8 cellular contexts compared by ENCODE assay signal in genomic region chr12:50057000-50057841, GRCh38. TPM values are rescaled to one million over a fixed set of nuclear protein-coding genes. Genes with fewer than 3 reads are reported as not detected.
DNase-seq lines count a peak whose midpoint lies in the region; ATAC-seq and TF ChIP-seq lines count a peak whose summit lies in the region.

Gene ASIC1 (plus strand): TSS chr12:50057596. CDS start chr12:50058767, 1,171 bp downstream.

- peak within 1 kb of the TSS; percentile 91 for H3K4me2 ChIP-seq in osteoblast (ENCODE audit: insufficient read depth, low read length)

- peak; percentile 66 for DNase-seq in HT-29 (ENCODE audit: low spot score)
- peak in 2 of 3 donors; percentile 73 to 75 for DNase-seq in Peyer's patch
- DNase-seq in activated naive CD8-positive, alpha-beta T cell treated with anti-CD3 and anti-CD28 coated beads, Interleukin-2, amount 50 U/mL, for 24 hours = peak; percentile 61
- peak; percentile 86 for DNase-seq in Right ventricle myocardium superior
- peak; percentile 98 for DNase-seq in osteoblast (ENCODE audit: insufficient read length, low spot score, missing footprints)
- peak; percentile 54 to 94 for DNase-seq in upper lobe of left lung

- H3K36me3 Mint-ChIP-seq in activated naive CD8-positive, alpha-beta T cell treated with anti-CD3 and anti-CD28 coated beads, Interleukin-2, amount 50 U/mL, for 24 hours (ENCODE audit: low read depth) = no peaks in the 10 kb centered on the region

- peak within 1 kb of the TSS; percentile 82 for H3K27ac Mint-ChIP-seq in activated naive CD8-positive, alpha-beta T cell treated with anti-CD3 and anti-CD28 coated beads, Interleukin-2, amount 50 U/mL, for 24 hours

- intact Hi-C loops in Right ventricle myocardium superior (cut with DNase I) = loop anchor here (2.0 kb wide), 1 partner anchor 90 kb away; no protein-coding TSS in a partner anchor

- H3K27ac ChIP-seq in C4-2B (peak within 1 kb of the TSS; percentile 71), Peyer's patch (peak within 1 kb of the TSS in 1 of 4 donors; percentile 65), osteoblast (ENCODE audit: low read depth, low read length) (no peak within 1 kb of the TSS), upper lobe of left lung (peak within 1 kb of the TSS in 1 of 4 donors; percentile 44)

- H3K9me3 ChIP-seq in Peyer's patch (no peaks in the 10 kb centered on the region), osteoblast (ENCODE audit: low read depth, low read length) (no peaks in the 10 kb centered on the region), upper lobe of left lung (no peaks in the 10 kb centered on the region)

- 1 to 2% methylated on average over 11 to 41 of the region's 88 CpGs for WGBS in upper lobe of left lung, 2 donors

- peak within 1 kb of the TSS; percentile 79 for H2AFZ ChIP-seq in osteoblast (ENCODE audit: low read length)

- no peak for TF ChIP-seq POLR2A in Peyer's patch (IDR thresholded peaks at IDR 0.05)
- no peak for TF ChIP-seq POLR2A in upper lobe of left lung (IDR thresholded peaks at IDR 0.05)

- ATAC-seq in activated naive CD8-positive, alpha-beta T cell treated with anti-CD3 and anti-CD28 coated beads, Interleukin-2, amount 50 U/mL, for 24 hours = peak; percentile 30
- ATAC-seq in Right ventricle myocardium superior (ENCODE audit: poor library complexity) (peak; percentile 85), upper lobe of left lung (ENCODE audit: low FRiP score in 2 of 2) (peak in 1 of 2 donors; percentile 88), GM19035 (IDR thresholded peaks at IDR 0.05; ENCODE audit: unreplicated experiment) (no peak)

- TF ChIP-seq EP300 in upper lobe of left lung (IDR thresholded peaks at IDR 0.05) = no peak

- H3K36me3 ChIP-seq in Peyer's patch (no peaks in the 10 kb centered on the region), osteoblast (ENCODE audit: insufficient read depth, low read length) (no peaks in the 10 kb centered on the region), upper lobe of left lung (no peaks in the 10 kb centered on the region)

- H3K27me3 Mint-ChIP-seq in activated naive CD8-positive, alpha-beta T cell treated with anti-CD3 and anti-CD28 coated beads, Interleukin-2, amount 50 U/mL, for 24 hours = peaks cover 29% of the 10 kb centered on the region

- H3K9me3 Mint-ChIP-seq in activated naive CD8-positive, alpha-beta T cell treated with anti-CD3 and anti-CD28 coated beads, Interleukin-2, amount 50 U/mL, for 24 hours = no peaks in the 10 kb centered on the region

- H3K79me2 ChIP-seq in osteoblast (ENCODE audit: insufficient read depth, low read length) = no peaks in the 10 kb centered on the region

- peak within 1 kb of the TSS; percentile 45 to 83 (median 69) for H3K4me3 ChIP-seq in Peyer's patch
- peak within 1 kb of the TSS; percentile 71 for H3K4me3 ChIP-seq in osteoblast (ENCODE audit: insufficient read depth, low read length)
- H3K4me3 ChIP-seq in upper lobe of left lung = peak within 1 kb of the TSS; percentile 43 to 75 (median 60)

- peaks cover 37% of the 10 kb centered on the region for H3K4me1 Mint-ChIP-seq in activated naive CD8-positive, alpha-beta T cell treated with anti-CD3 and anti-CD28 coated beads, Interleukin-2, amount 50 U/mL, for 24 hours

- H3K4me3 Mint-ChIP-seq in activated naive CD8-positive, alpha-beta T cell treated with anti-CD3 and anti-CD28 coated beads, Interleukin-2, amount 50 U/mL, for 24 hours = peak within 1 kb of the TSS; percentile 82

- peaks cover 0 to 25% (median 6%) of the 10 kb centered on the region in 4 donors for H3K4me1 ChIP-seq in Peyer's patch
- H3K4me1 ChIP-seq in osteoblast (ENCODE audit: insufficient read depth, low read length) = peaks cover 6% of the 10 kb centered on the region
- peaks cover 20 to 30% (median 23%) of the 10 kb centered on the region in 4 donors for H3K4me1 ChIP-seq in upper lobe of left lung

- no peak; the same call in 1 of the 2 replicates for TF ChIP-seq CTCF in C4-2B (conservative IDR thresholded peaks at IDR 0.05)
- peak in 2 of 6 experiments; percentile 10 to 15 for TF ChIP-seq CTCF in Peyer's patch (IDR thresholded peaks at IDR 0.05)
- TF ChIP-seq CTCF in osteoblast (IDR thresholded peaks at IDR 0.05; ENCODE audit: extremely low read depth, low read depth, low read length) = no peak
- TF ChIP-seq CTCF in upper lobe of left lung (IDR thresholded peaks at IDR 0.05) = peak in 3 of 6 experiments; percentile 20 to 29 (median 24)

- peaks cover 3% of the 10 kb centered on the region for H4K20me1 ChIP-seq in osteoblast (ENCODE audit: insufficient read depth, low read length)

- H3K27me3 ChIP-seq in Peyer's patch (peaks cover 0 to 4% of the 10 kb centered on the region in 2 donors), osteoblast (ENCODE audit: insufficient read depth, low read length) (peaks cover 24% of the 10 kb centered on the region), upper lobe of left lung (peaks cover 0 to 19% (median 6%) of the 10 kb centered on the region in 4 donors)

RNA-seq across cellular contexts. Expression of gene ASIC1, which starts in this region (rescaled TPM):
- 6.7 and 7.0 TPM in 2 replicates for total RNA-seq in HT-29 (2014; rRNA removed; shearing (Covaris generic))
- total RNA-seq in Peyer's patch (1 to 10 TPM in 2 of 4 donors, under 1 TPM in 1, not detected in 1; 0.70 to 5.7 (median 1.5) TPM), Right ventricle myocardium superior (1.6 TPM), osteoblast (0.72 and 0.88 TPM in 2 replicates), upper lobe of left lung (1 to 10 TPM in 2 of 6 donors, under 1 TPM in 2, not detected in 2; 0.15 to 2.7 (median 1.1) TPM)

Comparison
In these comparisons a context has a peak if more than half of its experiments do, and no peak if none do; other contexts are left out.
1. Peak in DNase-seq, H3K4me3 ChIP-seq and H3K4me2 ChIP-seq in osteoblast; RNA of the gene not detected or under 1 TPM.